In genomic region chr11:59615132-59615636, GRCh38 we compare ENCODE assay signal across 8 cellular contexts. TPM values are rescaled to one million over a fixed set of nuclear protein-coding genes. Genes with fewer than 3 reads are reported as not detected.
A peak's percentile ranks its signal among the peaks of the same experiment; 100 is the strongest.
DNase-seq lines count a peak whose midpoint lies in the region.

No MANE protein-coding gene starts in this region.

- no peaks in the 10 kb centered on the region for H3K27me3 ChIP-seq in HAP-1 (ENCODE audit: low read depth)
- no peaks in the 10 kb centered on the region for H3K27me3 ChIP-seq in ectodermal cell (ENCODE audit: control insufficient read depth, insufficient read depth, low read length, poor library complexity, severe bottlenecking)

- H3K36me3 Mint-ChIP-seq in activated CD4-positive, alpha-beta memory T cell treated with anti-CD3 and anti-CD28 coated beads for 36 hours = peaks cover 15% of the 10 kb centered on the region

- CTCF ChIA-PET in activated CD4-positive, alpha-beta memory T cell treated with anti-CD3 and anti-CD28 coated beads for 36 hours (lab: Charles Lee) = interaction anchor here (0.6 to 2.4 kb wide), 4 partner anchors 10 to 78 kb away, joined by 3 to 13 read pairs (median 8); partner anchors contain the start of gene PATL1

- peaks cover 14% of the 10 kb centered on the region for H3K4me1 ChIP-seq in HAP-1
- H3K4me1 ChIP-seq in ectodermal cell (ENCODE audit: control insufficient read depth, insufficient read depth, low read length) = peaks cover 10% of the 10 kb centered on the region

- H3K36me3 ChIP-seq in HAP-1 (replicated peaks) = peaks cover 8% of the 10 kb centered on the region
- H3K36me3 ChIP-seq in ectodermal cell (ENCODE audit: control insufficient read depth, insufficient read depth, low read length) = peaks cover 2% of the 10 kb centered on the region

- no peaks in the 10 kb centered on the region for H3K9me3 ChIP-seq in HAP-1
- no peaks in the 10 kb centered on the region for H3K9me3 ChIP-seq in ectodermal cell (ENCODE audit: control insufficient read depth, low read length)

- in situ Hi-C loops in HAP-1 (cut with MboI; ENCODE audit: low sequenced_read_pairs) = no loop called here

- H3K9me3 Mint-ChIP-seq in activated CD4-positive, alpha-beta memory T cell treated with anti-CD3 and anti-CD28 coated beads for 36 hours = no peaks in the 10 kb centered on the region

- POLR2A ChIA-PET in activated CD4-positive, alpha-beta memory T cell treated with anti-CD3 and anti-CD28 coated beads for 36 hours (lab: Charles Lee) = interaction anchor here (0.8 to 2.9 kb wide), 4 partner anchors 17 to 78 kb away, joined by 3 to 23 read pairs (median 6); partner anchors contain the start of gene PATL1

- H3K27ac Mint-ChIP-seq in activated CD4-positive, alpha-beta memory T cell treated with anti-CD3 and anti-CD28 coated beads for 36 hours = peak overlapping the region; percentile 95

- peak; percentile 17 for DNase-seq in Daoy (ENCODE audit: low read depth)
- DNase-seq in HAP-1 (ENCODE audit: low spot score in 2 of 2) = peak in 1 of 2 experiments; percentile 38
- peak; percentile 47 for DNase-seq in NCI-H1092 treated with DMSO at 0.1 percent for 48 hours (lab: John Stamatoyannopoulos, UW)
- DNase-seq in activated CD4-positive, alpha-beta memory T cell treated with anti-CD3 and anti-CD28 coated beads for 36 hours = peak; percentile 71
- peak; percentile 3 for DNase-seq in midbrain (lab: John Stamatoyannopoulos, UW)
- DNase-seq in stimulated activated CD8-positive, alpha-beta memory T cell treated with anti-CD3 and anti-CD28 coated beads, Interleukin-15, amount 100 ng/mL, for 48 hours (ENCODE audit: low read depth in 2 of 2) = peak; percentile 27 to 29
- no peak for DNase-seq in amniotic stem cell (lab: John Stamatoyannopoulos, UW)

- H3K4me1 Mint-ChIP-seq in activated CD4-positive, alpha-beta memory T cell treated with anti-CD3 and anti-CD28 coated beads for 36 hours (ENCODE audit: low read depth) = peaks cover 47% of the 10 kb centered on the region

- H3K4me3 Mint-ChIP-seq in activated CD4-positive, alpha-beta memory T cell treated with anti-CD3 and anti-CD28 coated beads for 36 hours = peak overlapping the region; percentile 89

- WGBS in ectodermal cell, 2 experiments = 0% methylated on average over 51 of the region's 51 CpGs

- H3K4me3 ChIP-seq in HAP-1 = peak overlapping the region; percentile 71
- H3K4me3 ChIP-seq in ectodermal cell (ENCODE audit: insufficient read depth, low read depth, low read length) = peak overlapping the region; percentile 78

- intact Hi-C loops in activated CD4-positive, alpha-beta memory T cell treated with anti-CD3 and anti-CD28 coated beads for 36 hours (cut with micrococcal nuclease) = loop anchor here (1.0 to 5.0 kb wide), 4 partner anchors 49 to 1038 kb away; partner anchors contain the start of genes LPXN, MRPL16 and ZFP91

- peak overlapping the region; percentile 62 for H3K27ac ChIP-seq in ectodermal cell (ENCODE audit: insufficient read depth, low read depth, low read length, poor library complexity, severe bottlenecking)

- no peaks in the 10 kb centered on the region for H3K27me3 Mint-ChIP-seq in activated CD4-positive, alpha-beta memory T cell treated with anti-CD3 and anti-CD28 coated beads for 36 hours

RNA-seq across cellular contexts. Expression of gene OSBP, which starts 0.4 kb away (rescaled TPM):
- 21.5 and 23.0 TPM in 2 replicates for total RNA-seq in Daoy (2014; rRNA removed; shearing (Covaris generic))
- total RNA-seq in activated CD4-positive, alpha-beta memory T cell treated with anti-CD3 and anti-CD28 coated beads for 36 hours = 10 to 100 TPM; 37.2 to 40.9 TPM
- polyA plus RNA-seq in ectodermal cell (2013, experiment 1 of 4) = 35.3 TPM
- 38.5 TPM for polyA plus RNA-seq in ectodermal cell (2013, experiment 2 of 4)
- 27.3 TPM for polyA plus RNA-seq in ectodermal cell (2013, experiment 3 of 4)
- 32.1 TPM for polyA plus RNA-seq in ectodermal cell (2013, experiment 4 of 4)

RNA-seq across cellular contexts. Expression of gene PATL1, which starts 53.7 kb away (rescaled TPM):
- 12.7 and 16.1 TPM in 2 replicates for total RNA-seq in Daoy (2014; rRNA removed; shearing (Covaris generic))
- total RNA-seq in activated CD4-positive, alpha-beta memory T cell treated with anti-CD3 and anti-CD28 coated beads for 36 hours = 10 to 100 TPM; 58.3 to 62.3 TPM
- polyA plus RNA-seq in ectodermal cell (2013, experiment 1 of 4) = 31.9 TPM
- polyA plus RNA-seq in ectodermal cell (2013, experiment 2 of 4) = 29.7 TPM
- 25.0 TPM for polyA plus RNA-seq in ectodermal cell (2013, experiment 3 of 4)
- polyA plus RNA-seq in ectodermal cell (2013, experiment 4 of 4) = 27.4 TPM
